7 cellular contexts compared by ENCODE assay signal in the genomic region with DNA sequence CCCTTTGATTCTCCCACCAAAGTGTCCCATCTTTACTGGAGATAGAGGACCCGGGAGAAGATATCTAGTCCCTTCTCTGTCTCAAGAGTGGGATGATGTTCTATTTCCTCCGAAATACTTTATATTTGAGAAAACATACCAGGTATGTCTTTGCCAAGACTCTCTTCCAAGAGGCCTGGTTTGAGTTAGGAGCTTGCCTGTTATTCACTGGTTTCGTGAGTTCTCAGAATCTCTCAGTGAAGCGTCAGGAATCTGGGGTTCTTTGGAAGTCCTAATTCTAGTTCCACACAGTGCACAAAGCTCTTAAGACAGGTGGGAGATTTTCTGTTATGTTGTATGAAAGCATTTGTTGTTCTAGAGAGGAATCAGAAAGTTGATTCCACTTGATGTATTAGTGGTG.
"Had no signal": no experiment of that assay in that cellular context is flagged by ENCODE, and none has a peak within 500 bp of the region (broad histone marks: within the 10 kb centered on the region; RNA-seq: fewer than 3 reads in every experiment).

No MANE protein-coding gene starts in this region.

- H3K4me3 ChIP-seq: GM23338 had no signal

- H3K27ac ChIP-seq: HL-60 had no signal

- ATAC-seq: GM23338, HCT116, HepG2 had no signal

- DNase-seq: H9, HFFc6, KBM-7 had no signal
